Comparison of ENCODE assay signal across 21 cellular contexts in the genomic region with DNA sequence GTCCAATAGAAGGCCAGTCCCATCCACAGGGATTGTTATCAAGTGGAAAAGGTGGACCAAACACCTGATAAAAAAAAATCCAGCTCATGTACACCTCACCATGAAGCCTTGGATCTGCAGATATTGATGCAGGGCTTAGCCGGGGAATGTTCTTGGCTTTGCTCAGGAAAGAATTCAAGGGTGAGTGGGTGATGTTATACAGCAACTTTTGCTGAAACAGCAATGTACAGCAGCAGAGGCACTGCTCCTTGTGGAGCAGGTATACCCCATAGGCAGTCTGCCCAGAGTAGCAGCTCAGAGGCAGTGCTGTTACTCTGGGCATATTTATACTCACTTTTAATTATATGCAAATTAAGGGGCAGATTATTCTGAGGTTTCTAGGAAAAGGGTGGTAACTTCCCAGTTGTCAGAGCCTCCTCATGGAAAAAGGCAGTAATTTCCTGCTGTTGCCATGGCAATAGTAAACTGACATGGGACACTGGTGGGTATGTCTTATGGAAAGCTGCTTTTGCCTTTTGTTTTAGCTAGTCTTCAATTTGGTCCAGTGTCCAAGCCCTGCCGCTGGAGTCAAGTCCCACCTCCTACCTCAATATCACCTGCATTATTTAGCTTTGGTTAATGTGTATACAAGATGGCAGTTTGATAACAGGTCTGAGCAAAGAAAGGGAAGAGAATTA.
DNase-seq lines count a peak whose midpoint lies in the region; ATAC-seq, FAIRE-seq and TF ChIP-seq lines count a peak whose summit lies in the region.
"Had no signal": no experiment of that assay in that cellular context is flagged by ENCODE, and none has a peak within 500 bp of the region (broad histone marks: within the 10 kb centered on the region; RNA-seq: fewer than 3 reads in every experiment).

No MANE protein-coding gene starts in this region.

- peak overlapping the region; percentile 48; the same call in 1 of the 2 replicates for H3K18ac ChIP-seq in H1 (ENCODE audit: extremely low read depth, low read length)
- no peak overlapping the region for H3K18ac ChIP-seq in mesenchymal stem cell (ENCODE audit: low read depth in 1 of 2, low read length in 2 of 2)

- TF ChIP-seq EP300 in H1 (IDR thresholded peaks at IDR 0.05; ENCODE audit: borderline replicate concordance in 1 of 2, low read depth in 2 of 2, low read length in 2 of 2), result no peak

- H3K27me3 ChIP-seq in H1 (replicated peaks in 1 of 4; ENCODE audit: control insufficient read depth in 3 of 4, extremely low read depth in 1 of 4, insufficient read depth in 3 of 4, low read length in 3 of 4) (no peaks in the 10 kb centered on the region), mesenchymal stem cell (ENCODE audit: control insufficient read depth in 1 of 2, insufficient read depth in 1 of 2, low read length in 2 of 2) (peaks cover 0 to 8% of the 10 kb centered on the region in 2 experiments)
- H3K27me3 ChIP-seq: BLaER1, sigmoid colon, SJSA1, upper lobe of right lung had no signal

- no peak overlapping the region for H3K14ac ChIP-seq in H1 (ENCODE audit: insufficient read length)
- no peak overlapping the region for H3K14ac ChIP-seq in mesenchymal stem cell (ENCODE audit: low read length in 2 of 2)

- no peaks in the 10 kb centered on the region for H3K79me2 ChIP-seq in H1 (ENCODE audit: control insufficient read depth in 1 of 2, insufficient read depth in 2 of 2, low read length in 2 of 2)

- H3K9me3 ChIP-seq in H1 (ENCODE audit: insufficient read depth in 2 of 2, low read depth in 1 of 2, low read length in 1 of 2) (no peaks in the 10 kb centered on the region), mesenchymal stem cell (ENCODE audit: control insufficient read depth, low read length) (no peaks in the 10 kb centered on the region)
- H3K9me3 ChIP-seq: BLaER1, sigmoid colon, SJSA1, upper lobe of right lung had no signal

- peaks cover 5 to 15% (median 12%) of the 10 kb centered on the region in 4 experiments; a peak in 5 of 7 replicates for H3K4me1 ChIP-seq in H1 (replicated peaks in 1 of 4; ENCODE audit: control insufficient read depth in 3 of 4, insufficient read depth in 4 of 4, low read length in 3 of 4)
- H3K4me1 ChIP-seq in mesenchymal stem cell (ENCODE audit: control insufficient read depth, insufficient read depth, low read depth, low read length), result peaks cover 1% of the 10 kb centered on the region
- H3K4me1 ChIP-seq: BLaER1, sigmoid colon, upper lobe of right lung had no signal

- H3K27ac ChIP-seq in H1 (ENCODE audit: low read depth, low read length), result no peak overlapping the region
- no peak overlapping the region for H3K27ac ChIP-seq in mesenchymal stem cell (ENCODE audit: low read length, poor library complexity, severe bottlenecking)
- H3K27ac ChIP-seq: BLaER1, sigmoid colon, SJSA1, upper lobe of right lung had no signal

- no peak overlapping the region for H4K5ac ChIP-seq in H1 (ENCODE audit: insufficient read length, low read depth, low read length)

- TF ChIP-seq CTCF in H1 (IDR thresholded peaks at IDR 0.05; ENCODE audit: control extremely low read depth in 1 of 3, insufficient read depth in 1 of 3, low read depth in 1 of 3, low read length in 3 of 3), result no peak
- TF ChIP-seq CTCF in D721Med (IDR thresholded peaks at IDR 0.05; ENCODE audit: insufficient read depth, missing control alignments), result no peak

- DNase-seq in DMS53 (lab: John Stamatoyannopoulos, UW), result peak; percentile 84
- peak; percentile 10 for DNase-seq in NCI-H1048 (lab: John Stamatoyannopoulos, UW)
- DNase-seq in H1 (ENCODE audit: low read depth in 1 of 2, low spot score in 2 of 2), result no peak
- peak; percentile 71 for DNase-seq in mesenchymal stem cell
- no peak for DNase-seq in D721Med (ENCODE audit: insufficient read length, low spot score)
- DNase-seq in NCI-H2171 (lab: John Stamatoyannopoulos, UW), result no peak
- DNase-seq: activated effector memory CD4-positive, alpha-beta T cell treated with anti-CD3 and anti-CD28 coated beads, Interleukin-2, amount 50 U/mL, for 16 hours; glutamatergic neuron; KBM-7; naive thymus-derived CD8-positive, alpha-beta T cell; NCI-H1436 treated with DMSO at 0.1 percent for 48 hours; sigmoid colon; stimulated activated CD4-positive, alpha-beta T cell treated with anti-CD3 and anti-CD28 coated beads, Interleukin-4, amount 100 ng/mL, for 4 hours; upper lobe of right lung had no signal

- POLR2A ChIA-PET in H1 (lab: Charles Lee; ENCODE audit: partially characterized antibody), result interaction anchor here (1.0 kb wide), 1 partner anchor 10 kb away, joined by 5 read pairs; no protein-coding TSS in a partner anchor

- H2BK12ac ChIP-seq in H1 (ENCODE audit: low read depth, low read length), result peak overlapping the region; percentile 100
- peak overlapping the region in 1 of 2 experiments; percentile 22 for H2BK12ac ChIP-seq in mesenchymal stem cell (ENCODE audit: low read length in 2 of 2)

- H2AFZ ChIP-seq in H1 (ENCODE audit: low read length), result no peak overlapping the region
- H2AFZ ChIP-seq in mesenchymal stem cell (ENCODE audit: low read depth, low read length), result no peak overlapping the region

- peak overlapping the region; percentile 44; the same call in 1 of the 2 replicates for H2BK20ac ChIP-seq in H1 (ENCODE audit: low read length)

- H3K79me1 ChIP-seq in H1 (ENCODE audit: low read depth, low read length) (no peaks in the 10 kb centered on the region), mesenchymal stem cell (replicated peaks; ENCODE audit: low read length, poor library complexity, severe bottlenecking) (no peaks in the 10 kb centered on the region)

- H4K8ac ChIP-seq in H1 (ENCODE audit: extremely low read depth, insufficient read depth, low read length) (no peak overlapping the region), mesenchymal stem cell (ENCODE audit: low read length) (no peak overlapping the region)

- no peak for TF ChIP-seq POLR2A in H1 (IDR thresholded peaks at IDR 0.05; ENCODE audit: control extremely low read depth in 1 of 2, low read depth in 2 of 2, low read length in 2 of 2)
- TF ChIP-seq POLR2A in GM18505 (IDR thresholded peaks at IDR 0.05; ENCODE audit: borderline replicate concordance, extremely low read depth, insufficient read depth, insufficient read length), result no peak

- H3K23me2 ChIP-seq in H1 (ENCODE audit: low read depth, low read length), result no peaks in the 10 kb centered on the region; the same call in 1 of the 2 replicates

- 69% methylated on average over 2 of the region's 2 CpGs; no CpG with 5 or more reads in 1 of the 2 experiments for WGBS in H1 (ENCODE audit: extremely low coverage in 1 of 2, insufficient coverage in 1 of 2, insufficient read length in 1 of 2, insufficient replicate concordance in 2 of 2, low coverage in 1 of 2, low lambda C conversion rate in 2 of 2, missing lambda C conversion rate in 1 of 2), 2 experiments
- WGBS in mesenchymal stem cell, result 83% methylated on average over 1 of the region's 2 CpGs

- peak overlapping the region; percentile 31 to 44; a peak in 3 of 4 replicates for H3K4me2 ChIP-seq in H1 (ENCODE audit: insufficient read depth in 1 of 2, low read depth in 2 of 2, low read length in 2 of 2)
- no peak overlapping the region for H3K4me2 ChIP-seq in mesenchymal stem cell (ENCODE audit: low read length, poor library complexity, severe bottlenecking)
- H3K4me2 ChIP-seq: BLaER1 had no signal

- H3K36me3 ChIP-seq in H1 (ENCODE audit: control insufficient read depth in 2 of 4, insufficient read depth in 4 of 4, low read length in 3 of 4) (no peaks in the 10 kb centered on the region), mesenchymal stem cell (ENCODE audit: control insufficient read depth in 1 of 2, insufficient read depth in 2 of 2, low read depth in 1 of 2, low read length in 2 of 2) (no peaks in the 10 kb centered on the region)
- H3K36me3 ChIP-seq: BLaER1, sigmoid colon, SJSA1, upper lobe of right lung had no signal

- H3K9ac ChIP-seq in H1 (replicated peaks in 1 of 4; ENCODE audit: extremely low read depth in 1 of 4, low read depth in 3 of 4, low read length in 3 of 4) (no peak overlapping the region), mesenchymal stem cell (ENCODE audit: low read length) (no peak overlapping the region)
- H3K9ac ChIP-seq: BLaER1 had no signal

- H2BK5ac ChIP-seq in H1 (ENCODE audit: low read depth, low read length) (peak overlapping the region; percentile 93), mesenchymal stem cell (ENCODE audit: low read depth, low read length, poor library complexity, severe bottlenecking) (no peak overlapping the region)

- no peak overlapping the region for H2BK15ac ChIP-seq in H1 (ENCODE audit: low read length)
- H2BK15ac ChIP-seq in mesenchymal stem cell (ENCODE audit: low read depth, poor library complexity, severe bottlenecking), result no peak overlapping the region

- ATAC-seq in GM18505 (IDR thresholded peaks at IDR 0.05; ENCODE audit: unreplicated experiment) (no peak), HG03442 (IDR thresholded peaks at IDR 0.05; ENCODE audit: unreplicated experiment) (no peak)
- ATAC-seq: left lobe of liver; naive thymus-derived CD8-positive, alpha-beta T cell; stimulated activated memory B cell treated with anti-CD40 and anti-IgM and Interleukin-4, amounts not matched to agents 10 μg/mL and 1 μg/mL and 100 μg/mL, for 72 hours; upper lobe of right lung had no signal

- H2BK120ac ChIP-seq in H1 (replicated peaks; ENCODE audit: low read depth, low read length), result peak overlapping the region; percentile 91
- no peak overlapping the region for H2BK120ac ChIP-seq in mesenchymal stem cell (ENCODE audit: low read depth, low read length)

- H4K91ac ChIP-seq in H1 (replicated peaks; ENCODE audit: insufficient read length, low read length) (no peak overlapping the region), mesenchymal stem cell (ENCODE audit: low read length) (no peak overlapping the region)

- H3K4ac ChIP-seq in H1 (replicated peaks; ENCODE audit: insufficient read length, low read depth, low read length) (peak overlapping the region; percentile 47), mesenchymal stem cell (ENCODE audit: low read depth in 1 of 2, low read length in 2 of 2) (no peak overlapping the region)

- H3K23ac ChIP-seq in H1 (ENCODE audit: insufficient read length), result no peak overlapping the region
- no peak overlapping the region for H3K23ac ChIP-seq in mesenchymal stem cell (ENCODE audit: low read length in 2 of 2)

- CTCF ChIA-PET in H1 (lab: Charles Lee; ENCODE audit: partially characterized antibody), result interaction anchor here (1.0 to 1.5 kb wide), 3 partner anchors 11 to 112 kb away, joined by 3 to 4 read pairs (median 3); no protein-coding TSS in a partner anchor

- FAIRE-seq in H1 (lab: Jason Lieb, UNC) (no peak), D721Med (lab: Jason Lieb, UNC) (no peak)
- FAIRE-seq: TTC549 had no signal

- H2AK5ac ChIP-seq in H1 (ENCODE audit: low read depth, low read length) (no peak overlapping the region), mesenchymal stem cell (ENCODE audit: low read length, severe bottlenecking) (no peak overlapping the region)

- H3K56ac ChIP-seq in H1 (replicated peaks; ENCODE audit: insufficient read length, low read depth, low read length), result no peak overlapping the region

- TF ChIP-seq RAD21 in H1 (IDR thresholded peaks at IDR 0.05 in 1 of 2, conservative IDR thresholded peaks at IDR 0.05 in 1 of 2; ENCODE audit: low read depth in 2 of 2, low read length in 2 of 2), result no peak

- no peaks in the 10 kb centered on the region for H4K20me1 ChIP-seq in H1 (replicated peaks in 1 of 2; ENCODE audit: control insufficient read depth in 1 of 2, insufficient read depth in 2 of 2, low read length in 2 of 2)
- H4K20me1 ChIP-seq: BLaER1 had no signal

- no peak overlapping the region for H3K4me3 ChIP-seq in H1 (ENCODE audit: extremely low read depth in 1 of 4, insufficient read depth in 2 of 4, low read depth in 3 of 4, low read length in 4 of 4)
- H3K4me3 ChIP-seq in mesenchymal stem cell (ENCODE audit: insufficient read depth in 1 of 2, low read depth in 1 of 2, low read length in 2 of 2), result no peak overlapping the region
- H3K4me3 ChIP-seq: BLaER1, sigmoid colon, SJSA1, upper lobe of right lung had no signal

Comparison
In these comparisons a context has a peak if more than half of its experiments do, and no peak if none do; other contexts are left out.
1. DNase-seq: peak in DMS53 (single experiment), NCI-H1048 (single experiment) and mesenchymal stem cell (single experiment); none in H1 (0 of 2), D721Med (single experiment) and NCI-H2171 (single experiment).